In genomic region chr5:53170748-53171349, GRCh38 we compare ENCODE assay signal across 8 cellular contexts.
DNase-seq lines count a peak whose midpoint lies in the region; ATAC-seq, FAIRE-seq and TF ChIP-seq lines count a peak whose summit lies in the region.

No MANE protein-coding gene starts in this region.

- H3K36me3 ChIP-seq in cardiac muscle cell (no peaks in the 10 kb centered on the region), right atrium auricular region (no peaks in the 10 kb centered on the region), WERI-Rb-1 (no peaks in the 10 kb centered on the region)

- no peak overlapping the region for H3K4me3 ChIP-seq in cardiac muscle cell
- no peak overlapping the region for H3K4me3 ChIP-seq in right atrium auricular region
- no peak overlapping the region for H3K4me3 ChIP-seq in WERI-Rb-1 (ENCODE audit: low read depth, low read length)

- TF ChIP-seq RAD21 in Ishikawa (IDR thresholded peaks at IDR 0.05; ENCODE audit: low read depth) = peak; percentile 72

- peak; percentile 74 for FAIRE-seq in urothelium cell line (lab: Jason Lieb, UNC)

- peak; percentile 70 for TF ChIP-seq CTCF in cardiac muscle cell (IDR thresholded peaks at IDR 0.05; ENCODE audit: low read depth, low read length)
- TF ChIP-seq CTCF in right atrium auricular region (IDR thresholded peaks at IDR 0.05) = peak in 1 of 2 donors; percentile 69
- peak; percentile 47; the same call in 1 of the 2 replicates for TF ChIP-seq CTCF in WERI-Rb-1 (IDR thresholded peaks at IDR 0.05; ENCODE audit: low read depth, low read length)

- H3K27ac ChIP-seq in cardiac muscle cell (no peak overlapping the region), right atrium auricular region (no peak overlapping the region), WERI-Rb-1 (no peak overlapping the region)

- DNase-seq in cardiac muscle cell (ENCODE audit: low read depth in 1 of 2, low spot score in 1 of 2) = peak; percentile 40 to 62
- DNase-seq in right atrium auricular region (ENCODE audit: low spot score) = no peak
- no peak for DNase-seq in WERI-Rb-1
- DNase-seq in iPS-NIHi7 (ENCODE audit: extremely low spot score) = peak; percentile 38
- peak; percentile 53 for DNase-seq in urothelium cell line (ENCODE audit: low spot score)
- no peak for DNase-seq in GM19240 (ENCODE audit: insufficient read length, low spot score)

- no peaks in the 10 kb centered on the region for H3K27me3 ChIP-seq in cardiac muscle cell
- no peaks in the 10 kb centered on the region for H3K27me3 ChIP-seq in right atrium auricular region
- peaks cover 22% of the 10 kb centered on the region for H3K27me3 ChIP-seq in WERI-Rb-1 (ENCODE audit: insufficient read depth, low read depth, severe bottlenecking)

- no peak for TF ChIP-seq EP300 in Ishikawa (IDR thresholded peaks at IDR 0.05; ENCODE audit: borderline replicate concordance)

- no peak for ATAC-seq in HG02610 (IDR thresholded peaks at IDR 0.05; ENCODE audit: unreplicated experiment)

- H3K4me1 ChIP-seq in cardiac muscle cell (ENCODE audit: low read depth) (no peaks in the 10 kb centered on the region), right atrium auricular region (peaks cover 0 to 19% of the 10 kb centered on the region in 2 donors)

- H3K9me3 ChIP-seq in cardiac muscle cell (ENCODE audit: low read depth) (no peaks in the 10 kb centered on the region), right atrium auricular region (no peaks in the 10 kb centered on the region), WERI-Rb-1 (ENCODE audit: severe bottlenecking) (no peaks in the 10 kb centered on the region)

TF ChIP-seq in Ishikawa, 13 proteins besides CTCF, POLR2A, EP300 and RAD21:
- TF ChIP-seq YY1 (IDR thresholded peaks at IDR 0.05; ENCODE audit: low read depth) (no peak), TAF1 (IDR thresholded peaks at IDR 0.05; ENCODE audit: low read depth) (no peak), CEBPB (IDR thresholded peaks at IDR 0.05) (no peak), EGR1 (IDR thresholded peaks at IDR 0.05) (no peak), REST (IDR thresholded peaks at IDR 0.05; ENCODE audit: low read depth) (no peak), ZBTB7A (IDR thresholded peaks at IDR 0.05; ENCODE audit: low read depth) (no peak), NFIC (IDR thresholded peaks at IDR 0.05) (no peak), FOXM1 (IDR thresholded peaks at IDR 0.05; ENCODE audit: borderline replicate concordance, low read depth) (no peak), USF1 (IDR thresholded peaks at IDR 0.05) (no peak)

Comparison
In these comparisons a context has a peak if more than half of its experiments do, and no peak if none do; other contexts are left out.
1. DNase-seq: peak in cardiac muscle cell (2 of 2), iPS-NIHi7 (single experiment) and urothelium cell line (single experiment); none in right atrium auricular region (single experiment), WERI-Rb-1 (single experiment) and GM19240 (single experiment).